ENCODE assay signal across 8 cellular contexts in the genomic region with DNA sequence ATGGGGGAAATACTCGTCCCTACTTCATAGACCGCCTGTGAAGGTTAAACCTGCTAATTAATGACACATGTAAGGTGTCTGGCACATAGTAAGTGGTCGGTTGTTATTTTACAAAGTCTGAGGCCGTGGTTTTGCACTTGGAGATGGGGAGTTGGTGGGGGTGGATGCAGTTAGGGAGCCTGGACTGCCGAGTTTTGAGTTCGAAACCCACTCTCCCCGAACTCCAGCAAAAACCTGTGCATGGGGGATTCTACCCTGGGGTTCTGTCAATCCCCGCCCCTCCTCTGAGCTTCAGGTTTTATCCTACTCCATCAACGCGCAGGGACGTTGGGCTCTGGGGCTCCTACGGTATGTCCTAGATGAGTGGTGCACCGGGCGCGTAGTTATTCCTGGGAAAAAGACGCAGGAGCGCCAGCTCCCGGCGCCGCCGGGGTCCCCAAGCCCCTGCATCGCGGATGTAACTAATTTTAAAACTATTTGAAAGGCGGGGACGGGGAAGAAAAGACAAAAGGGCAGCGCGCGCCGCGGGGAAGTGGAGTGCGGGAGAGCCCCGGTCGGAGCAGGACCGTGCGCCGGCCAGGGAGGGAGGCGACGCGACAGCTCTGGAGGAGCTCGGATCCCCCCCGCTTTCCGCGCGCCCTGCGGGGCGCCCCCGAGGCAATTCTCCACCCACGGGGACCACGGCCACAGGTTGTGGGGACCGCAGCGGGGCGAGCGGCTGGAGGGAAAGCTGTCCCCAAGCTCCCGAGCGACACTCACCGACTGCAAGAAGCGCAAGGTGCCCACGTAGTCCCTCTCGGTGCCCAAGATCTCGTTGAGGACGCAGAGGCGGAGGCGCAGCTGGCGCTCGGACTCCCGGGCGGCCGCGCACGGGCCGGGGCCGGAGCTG. TPM values are rescaled to one million over a fixed set of nuclear protein-coding genes. Genes with fewer than 3 reads are reported as not detected.
DNase-seq lines count a peak whose midpoint lies in the region; ATAC-seq and TF ChIP-seq lines count a peak whose summit lies in the region.

No MANE protein-coding gene starts in this region.

- no peak for TF ChIP-seq EP300 in Ishikawa (IDR thresholded peaks at IDR 0.05; ENCODE audit: borderline replicate concordance)

- TF ChIP-seq CTCF in cardiac muscle cell (IDR thresholded peaks at IDR 0.05; ENCODE audit: low read depth, low read length) (no peak), prostate gland (IDR thresholded peaks at IDR 0.05) (no peak)

- in situ Hi-C loops in Caki2 (cut with HindIII; ENCODE audit: low pct_unique_long_range_greater_than_20kb, low sequenced_read_pairs), result no loop called here

- WGBS in prostate gland, result 7% methylated on average over 62 of the region's 72 CpGs

- H3K27ac ChIP-seq in cardiac muscle cell (no peak overlapping the region), prostate gland (peak overlapping the region; percentile 36 to 67)

- peak; percentile 58 for DNase-seq in Caki2 (ENCODE audit: low read depth)
- DNase-seq in activated T-cell treated with anti-CD3 and anti-CD28 coated beads, Interleukin-2, amount 50 U/mL, for 1 hour, result peak; percentile 52
- DNase-seq in cardiac muscle cell (ENCODE audit: low read depth in 1 of 2, low spot score in 1 of 2), result peak; percentile 27 to 62
- no peak for DNase-seq in prostate gland (ENCODE audit: low spot score)
- DNase-seq in NOMO-1 treated with dmso at 0.1 percent for 144 hours (lab: John Stamatoyannopoulos, UW; ENCODE audit: unreplicated experiment), result no peak
- DNase-seq in germinal center (ENCODE audit: low spot score), result no peak

- intact Hi-C loops in prostate gland (cut with DNase I), result loop anchor here (5.0 kb wide), 1 partner anchor 170 kb away; no protein-coding TSS in a partner anchor

- ATAC-seq in GM19455 (IDR thresholded peaks at IDR 0.05; ENCODE audit: unreplicated experiment), result peak; percentile 18

- peaks cover 7% of the 10 kb centered on the region for H3K4me1 ChIP-seq in cardiac muscle cell (ENCODE audit: low read depth)
- no peaks in the 10 kb centered on the region for H3K4me1 ChIP-seq in prostate gland (replicated peaks)

- H3K27me3 ChIP-seq in cardiac muscle cell (no peaks in the 10 kb centered on the region), prostate gland (replicated peaks; ENCODE audit: insufficient read depth) (no peaks in the 10 kb centered on the region)

- TF ChIP-seq POLR2A in prostate gland (IDR thresholded peaks at IDR 0.05), result no peak

- H3K9me3 ChIP-seq in cardiac muscle cell (ENCODE audit: low read depth), result no peaks in the 10 kb centered on the region
- H3K9me3 ChIP-seq in prostate gland, result no peaks in the 10 kb centered on the region

- peak overlapping the region; percentile 97 for H3K4me3 ChIP-seq in cardiac muscle cell
- H3K4me3 ChIP-seq in prostate gland, result peak overlapping the region; percentile 51 to 57

- TF ChIP-seq RAD21 in Ishikawa (IDR thresholded peaks at IDR 0.05; ENCODE audit: low read depth), result no peak

- H3K36me3 ChIP-seq in cardiac muscle cell (no peaks in the 10 kb centered on the region), prostate gland (no peaks in the 10 kb centered on the region)

TF ChIP-seq in Ishikawa, 13 proteins besides CTCF, POLR2A, EP300 and RAD21:
- TF ChIP-seq ZBTB7A (IDR thresholded peaks at IDR 0.05; ENCODE audit: low read depth) (peak; percentile 53; the same call in 1 of the 2 replicates), YY1 (IDR thresholded peaks at IDR 0.05; ENCODE audit: low read depth) (no peak)

RNA-seq across cellular contexts. Expression of gene PREX1, which starts 0.7 kb away (rescaled TPM):
- total RNA-seq in Caki2 (2014; rRNA removed; shearing (Covaris generic); ENCODE audit: low replicate concordance), result 39.4 and 41.4 TPM in 2 replicates
- total RNA-seq in cardiac muscle cell (12.5 and 15.3 TPM in 2 replicates), prostate gland (10 to 100 TPM in 1 of 2 donors, 1 to 10 TPM in 1; 7.4 to 37.9 TPM)
- 4.5 and 7.4 TPM in 2 replicates for polyA plus RNA-seq in cardiac muscle cell

Comparison
In these comparisons a context has a peak if more than half of its experiments do, and no peak if none do; other contexts are left out.
1. DNase-seq: peak in Caki2 (single experiment), activated T-cell treated with anti-CD3 and anti-CD28 coated beads, Interleukin-2, amount 50 U/mL, for 1 hour (single experiment) and cardiac muscle cell (2 of 2); none in prostate gland (single experiment), NOMO-1 treated with dmso at 0.1 percent for 144 hours (single experiment) and germinal center (single experiment).